In genomic region chr5:1205255-1206180, GRCh38 we compare ENCODE assay signal across 1 cellular context.
TF ChIP-seq lines count a peak whose summit lies in the region.

No MANE protein-coding gene starts in this region.

TF ChIP-seq in GM23338, 12 proteins besides CTCF, POLR2A, EP300 and RAD21 (continued from another document):
- TF ChIP-seq ZNF462 (CRISPR knock-in tag; IDR thresholded peaks at IDR 0.05) (no peak), ZNF114 (CRISPR knock-in tag; IDR thresholded peaks at IDR 0.05) (no peak), EZH2 (IDR thresholded peaks at IDR 0.05; ENCODE audit: low read depth, unreplicated experiment) (no peak), POLR2AphosphoS5 (IDR thresholded peaks at IDR 0.05; ENCODE audit: low read depth) (no peak)
